In the genomic region with DNA sequence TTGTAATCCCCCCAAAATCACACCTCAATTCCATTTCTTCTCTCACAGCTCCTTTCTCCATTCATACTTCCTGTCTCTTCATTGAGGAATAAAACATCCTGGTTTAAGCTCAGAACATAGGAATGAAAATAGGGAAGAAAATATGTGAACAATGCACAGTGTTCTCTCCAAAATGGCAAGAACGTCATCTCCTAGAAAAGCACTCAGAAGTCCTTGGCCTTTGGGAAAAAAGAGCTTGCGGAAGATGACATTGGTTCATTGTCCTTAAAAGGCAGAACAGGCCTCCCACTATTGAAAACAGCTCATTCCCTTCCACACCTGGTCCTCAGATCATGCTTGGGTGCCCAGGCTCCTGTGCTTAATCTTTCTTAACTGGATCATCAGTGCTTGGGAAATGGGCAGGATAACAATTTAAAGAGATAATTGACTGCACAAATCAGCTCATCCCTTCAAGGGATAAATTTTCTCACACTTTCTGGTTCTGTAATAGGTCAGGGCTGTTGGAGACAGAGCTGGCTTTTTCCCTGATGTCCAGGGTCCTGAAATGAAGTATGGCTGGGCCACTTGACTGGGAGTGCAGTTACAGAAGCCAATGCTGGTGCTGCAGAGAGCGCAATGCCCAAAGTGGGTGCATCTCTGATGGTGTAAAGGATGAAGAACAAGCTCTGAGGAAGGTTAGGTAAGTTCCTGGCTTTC, we compare ENCODE assay signal across 25 cellular contexts.
DNase-seq lines count a peak whose midpoint lies in the region; ATAC-seq and TF ChIP-seq lines count a peak whose summit lies in the region.
"Had no signal": no experiment of that assay in that cellular context is flagged by ENCODE, and none has a peak within 500 bp of the region (broad histone marks: within the 10 kb centered on the region; RNA-seq: fewer than 3 reads in every experiment).

No MANE protein-coding gene starts in this region.

- H3K9me3 ChIP-seq in IMR-90 (ENCODE audit: control insufficient read depth, insufficient read depth, low read length): no peaks in the 10 kb centered on the region
- no peaks in the 10 kb centered on the region for H3K9me3 ChIP-seq in upper lobe of left lung
- H3K9me3 ChIP-seq: neutrophil, spleen, thyroid gland had no signal

- H3K4ac ChIP-seq in IMR-90 (ENCODE audit: low read depth, low read length): peak overlapping the region; percentile 73

- no peaks in the 10 kb centered on the region for H4K20me1 ChIP-seq in IMR-90 (ENCODE audit: insufficient read depth, low read length)

- H3K4me2 ChIP-seq in IMR-90 (ENCODE audit: low read depth, low read length): no peak overlapping the region
- H3K4me2 ChIP-seq: hepatocyte had no signal

- BruUV-seq in IMR-90 (replicated peaks; lab: Mats Ljungman, UMichigan): no TSS peak

- TF ChIP-seq POLR2A in IMR-90 (IDR thresholded peaks at IDR 0.05; ENCODE audit: low read depth, low read length) (no peak), upper lobe of left lung (IDR thresholded peaks at IDR 0.05) (no peak), erythroblast (IDR thresholded peaks at IDR 0.05; ENCODE audit: low read length) (no peak)

- 100% methylated on average over 1 of the region's 3 CpGs; no CpG with 5 or more reads in 1 of the 2 experiments for WGBS in IMR-90 (ENCODE audit: extremely low coverage in 2 of 2, insufficient read length in 1 of 2), 2 experiments
- WGBS in upper lobe of left lung, 2 donors: 83 to 90% methylated on average over 3 of the region's 3 CpGs

- H2BK15ac ChIP-seq in IMR-90 (ENCODE audit: low read depth, low read length): peak overlapping the region; percentile 81; the same call in 2 of the 3 replicates

- no peaks in the 10 kb centered on the region for H3K36me3 ChIP-seq in IMR-90 (ENCODE audit: control insufficient read depth, insufficient read depth, low read length)
- H3K36me3 ChIP-seq in brain microvascular endothelial cell (replicated peaks): no peaks in the 10 kb centered on the region
- H3K36me3 ChIP-seq in upper lobe of left lung: no peaks in the 10 kb centered on the region
- H3K36me3 ChIP-seq: cardiac muscle cell, neutrophil, spleen, thyroid gland had no signal

- peak overlapping the region; percentile 34 to 78; a peak in 3 of 4 replicates for H4K8ac ChIP-seq in IMR-90 (ENCODE audit: low read depth in 2 of 2, low read length in 2 of 2)

- peak overlapping the region; percentile 5; the same call in 1 of the 2 replicates for H4K5ac ChIP-seq in IMR-90 (ENCODE audit: low read depth, low read length)

- H3K27me3 ChIP-seq in IMR-90 (ENCODE audit: control insufficient read depth, insufficient read depth, low read length) (no peaks in the 10 kb centered on the region), brain microvascular endothelial cell (replicated peaks) (no peaks in the 10 kb centered on the region), upper lobe of left lung (no peaks in the 10 kb centered on the region)
- H3K27me3 ChIP-seq: cardiac muscle cell, hepatocyte, neutrophil, thyroid gland had no signal

- H2AFZ ChIP-seq in IMR-90 (replicated peaks; ENCODE audit: low read length, poor library complexity): peak overlapping the region; percentile 35
- H2AFZ ChIP-seq: hepatocyte had no signal

- no peak for TF ChIP-seq CTCF in AG10803 (conservative IDR thresholded peaks at IDR 0.05; ENCODE audit: low read length)
- TF ChIP-seq CTCF in IMR-90 (conservative IDR thresholded peaks at IDR 0.05; ENCODE audit: low read depth, low read length): no peak
- no peak for TF ChIP-seq CTCF in brain microvascular endothelial cell (IDR thresholded peaks at IDR 0.05; ENCODE audit: low read depth, low read length, missing control alignments)
- TF ChIP-seq CTCF in upper lobe of left lung (IDR thresholded peaks at IDR 0.05): no peak

- peak overlapping the region; percentile 72 for H2AK5ac ChIP-seq in IMR-90 (ENCODE audit: low read depth, low read length)

- ATAC-seq in IMR-90 (ENCODE audit: low read depth) (peak; percentile 73), upper lobe of left lung (ENCODE audit: low FRiP score in 2 of 2) (no peak)
- ATAC-seq: activated CD4-positive, CD25-positive, alpha-beta regulatory T cell treated with anti-CD3 and anti-CD28 coated beads, Interleukin-2, amount 50 U/mL, for 24 hours; activated naive CD8-positive, alpha-beta T cell treated with anti-CD3 and anti-CD28 coated beads, Interleukin-2, amount 50 U/mL, for 24 hours; left ventricle myocardium superior had no signal

- POLR2A ChIA-PET in IMR-90 (lab: Charles Lee; ENCODE audit: unreplicated experiment): no interaction called here

- peak overlapping the region; percentile 94 for H2BK120ac ChIP-seq in IMR-90 (ENCODE audit: low read depth, low read length)

- peak overlapping the region; percentile 89 for H4K91ac ChIP-seq in IMR-90 (ENCODE audit: insufficient read depth, low read depth, low read length)

- peak overlapping the region; percentile 87 for H3K14ac ChIP-seq in IMR-90 (replicated peaks; ENCODE audit: low read depth, low read length)

- peak overlapping the region; percentile 77 for H2BK5ac ChIP-seq in IMR-90 (ENCODE audit: low read depth, low read length, poor library complexity, severe bottlenecking)

- H3K23ac ChIP-seq in IMR-90 (ENCODE audit: low read depth, low read length): peak overlapping the region; percentile 80

- H3K56ac ChIP-seq in IMR-90 (ENCODE audit: extremely low read depth, insufficient read depth, low read length): peak overlapping the region; percentile 39

- DNase-seq in AG10803 (ENCODE audit: low read depth): peak; percentile 95
- peak; percentile 82 for DNase-seq in IMR-90
- DNase-seq in brain microvascular endothelial cell: peak; percentile 59
- peak; percentile 17 for DNase-seq in myocyte (ENCODE audit: low read depth)
- DNase-seq in upper lobe of left lung: no peak
- no peak for DNase-seq in effector CD4-positive, alpha-beta T cell
- DNase-seq in erythroblast (lab: John Stamatoyannopoulos, UW): no peak
- no peak for DNase-seq in ACHN
- DNase-seq: activated CD4-positive, alpha-beta memory T cell treated with anti-CD3 and anti-CD28 coated beads, Interleukin-2, amount 10 ng/mL, durations not matched to agents 7 days and 5 days; activated effector memory CD4-positive, alpha-beta T cell treated with anti-CD3 and anti-CD28 coated beads, Interleukin-2, amount 50 U/mL, for 16 hours; activated naive CD8-positive, alpha-beta T cell treated with anti-CD3 and anti-CD28 coated beads, Interleukin-2, amount 50 U/mL, for 24 hours; activated T-cell treated with anti-CD3 and anti-CD28 coated beads for 4 hours; CD4-positive, CD25-positive, alpha-beta regulatory T cell; dermis blood vessel endothelial cell; foreskin melanocyte; GDM1; left ventricle myocardium superior; NCI-H187 treated with DMSO at 0.1 percent for 48 hours; spleen; stimulated activated CD4-positive, alpha-beta T cell treated with anti-CD3 and anti-CD28 coated beads, Interleukin-4, amount 100 ng/mL, for 1 hour; thyroid gland had no signal

- H2BK20ac ChIP-seq in IMR-90 (ENCODE audit: low read depth, low read length): peak overlapping the region; percentile 87

- H3K4me3 ChIP-seq in AG10803 (ENCODE audit: low read length) (no peak overlapping the region), IMR-90 (ENCODE audit: insufficient read depth, low read depth, low read length) (no peak overlapping the region), brain microvascular endothelial cell (ENCODE audit: low read depth, low read length) (no peak overlapping the region), upper lobe of left lung (no peak overlapping the region)
- H3K4me3 ChIP-seq: cardiac muscle cell, hepatocyte, spleen, thyroid gland had no signal

- no peak overlapping the region for H3K9ac ChIP-seq in IMR-90 (ENCODE audit: low read depth, low read length)

- dilution Hi-C loops in IMR-90 (cut with HindIII; ENCODE audit: low sequenced_read_pairs, unreplicated experiment): no loop called here

- no peak for TF ChIP-seq RAD21 in IMR-90 (IDR thresholded peaks at IDR 0.05; ENCODE audit: low read length)

- peaks cover 26% of the 10 kb centered on the region for H3K9me1 ChIP-seq in IMR-90 (ENCODE audit: insufficient read depth, low read length)

- TF ChIP-seq EP300 in upper lobe of left lung (IDR thresholded peaks at IDR 0.05): no peak

- in situ Hi-C loops in IMR-90 (cut with MboI; ENCODE audit: low sequenced_read_pairs): no loop called here
- in situ Hi-C loops in brain microvascular endothelial cell (cut with HindIII; ENCODE audit: low pct_ligation_motif_present, low sequenced_read_pairs): no loop called here
- in situ Hi-C loops in ACHN (cut with HindIII; ENCODE audit: low pct_ligation_motif_present, low pct_unique_long_range_greater_than_20kb, low sequenced_read_pairs): no loop called here

- peak overlapping the region; percentile 50 for H3K27ac ChIP-seq in IMR-90 (ENCODE audit: insufficient read depth, low read length)
- peak overlapping the region; percentile 34 for H3K27ac ChIP-seq in brain microvascular endothelial cell
- H3K27ac ChIP-seq in upper lobe of left lung: no peak overlapping the region
- H3K27ac ChIP-seq: cardiac muscle cell, hepatocyte, neutrophil, spleen, thyroid gland had no signal

- peak overlapping the region; percentile 2 for H2AK9ac ChIP-seq in IMR-90 (replicated peaks; ENCODE audit: low read depth, low read length, poor library complexity)

- intact Hi-C loops in IMR-90 (cut with micrococcal nuclease): no loop called here

- peak overlapping the region; percentile 53; the same call in 1 of the 2 replicates for H3K18ac ChIP-seq in IMR-90 (ENCODE audit: low read depth, low read length)

- H3K4me1 ChIP-seq in IMR-90 (ENCODE audit: control insufficient read depth, insufficient read depth, low read length) (peaks cover 12% of the 10 kb centered on the region), upper lobe of left lung (no peaks in the 10 kb centered on the region)
- H3K4me1 ChIP-seq: thyroid gland had no signal

- CTCF ChIA-PET in IMR-90 (lab: Yijun Ruan, JAX): no interaction called here

- H3K79me1 ChIP-seq in IMR-90 (ENCODE audit: low read depth in 1 of 2, low read length in 2 of 2): peaks cover 36 to 63% of the 10 kb centered on the region in 2 experiments

TF ChIP-seq in IMR-90, 13 proteins besides CTCF, POLR2A, EP300 and RAD21 (continues in another document):
- TF ChIP-seq MXI1 (IDR thresholded peaks at IDR 0.05; ENCODE audit: borderline replicate concordance, low read depth, low read length) (no peak), MAZ (IDR thresholded peaks at IDR 0.05; ENCODE audit: borderline replicate concordance, low read depth, low read length) (no peak), CHD1 (IDR thresholded peaks at IDR 0.05; ENCODE audit: low read depth, low read length) (no peak), SMC3 (IDR thresholded peaks at IDR 0.05; ENCODE audit: low read depth, low read length) (no peak), RFX5 (IDR thresholded peaks at IDR 0.05; ENCODE audit: low read depth, low read length) (no peak), MAFK (IDR thresholded peaks at IDR 0.05; ENCODE audit: low read depth, low read length) (no peak)
- TF ChIP-seq, protein P1, sequence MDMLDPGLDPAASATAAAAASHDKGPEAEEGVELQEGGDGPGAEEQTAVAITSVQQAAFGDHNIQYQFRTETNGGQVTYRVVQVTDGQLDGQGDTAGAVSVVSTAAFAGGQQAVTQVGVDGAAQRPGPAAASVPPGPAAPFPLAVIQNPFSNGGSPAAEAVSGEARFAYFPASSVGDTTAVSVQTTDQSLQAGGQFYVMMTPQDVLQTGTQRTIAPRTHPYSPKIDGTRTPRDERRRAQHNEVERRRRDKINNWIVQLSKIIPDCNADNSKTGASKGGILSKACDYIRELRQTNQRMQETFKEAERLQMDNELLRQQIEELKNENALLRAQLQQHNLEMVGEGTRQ (IDR thresholded peaks at IDR 0.05; ENCODE audit: low read depth, low read length): no peak

Comparison
In these comparisons a context has a peak if more than half of its experiments do, and no peak if none do; other contexts are left out.
1. DNase-seq: peak in AG10803 (single experiment), IMR-90 (single experiment), brain microvascular endothelial cell (single experiment) and myocyte (single experiment); none in upper lobe of left lung (0 of 2), effector CD4-positive, alpha-beta T cell (single experiment), erythroblast (0 of 2) and ACHN (single experiment).
2. H3K27ac ChIP-seq: peak in IMR-90 (single experiment) and brain microvascular endothelial cell (single experiment); none in upper lobe of left lung (0 of 4).